ENCODE assay signal across 1 cellular context in the genomic region with DNA sequence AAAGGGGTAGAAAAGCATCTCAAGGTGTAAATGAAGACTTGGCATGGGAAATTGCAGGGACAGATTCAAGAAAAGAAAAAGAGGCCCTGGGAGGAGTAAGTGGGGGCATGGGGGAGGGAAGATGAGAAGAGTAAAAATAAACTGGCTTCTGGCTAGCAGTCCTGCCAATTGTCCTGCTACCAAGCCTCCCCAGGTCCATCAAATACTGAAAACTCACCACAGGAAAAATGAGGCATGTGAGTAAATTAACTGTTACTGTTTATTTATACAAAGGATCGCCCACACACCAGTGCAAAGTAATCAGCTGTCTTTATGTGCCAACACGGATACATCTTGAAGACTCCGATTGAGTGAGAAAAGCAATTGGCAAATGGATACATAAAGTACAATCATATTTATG.
TF ChIP-seq lines count a peak whose summit lies in the region.

No MANE protein-coding gene starts in this region.

TF ChIP-seq in GM23338, 12 proteins besides CTCF, POLR2A, EP300 and RAD21 (continued from another document):
- TF ChIP-seq, protein P1, sequence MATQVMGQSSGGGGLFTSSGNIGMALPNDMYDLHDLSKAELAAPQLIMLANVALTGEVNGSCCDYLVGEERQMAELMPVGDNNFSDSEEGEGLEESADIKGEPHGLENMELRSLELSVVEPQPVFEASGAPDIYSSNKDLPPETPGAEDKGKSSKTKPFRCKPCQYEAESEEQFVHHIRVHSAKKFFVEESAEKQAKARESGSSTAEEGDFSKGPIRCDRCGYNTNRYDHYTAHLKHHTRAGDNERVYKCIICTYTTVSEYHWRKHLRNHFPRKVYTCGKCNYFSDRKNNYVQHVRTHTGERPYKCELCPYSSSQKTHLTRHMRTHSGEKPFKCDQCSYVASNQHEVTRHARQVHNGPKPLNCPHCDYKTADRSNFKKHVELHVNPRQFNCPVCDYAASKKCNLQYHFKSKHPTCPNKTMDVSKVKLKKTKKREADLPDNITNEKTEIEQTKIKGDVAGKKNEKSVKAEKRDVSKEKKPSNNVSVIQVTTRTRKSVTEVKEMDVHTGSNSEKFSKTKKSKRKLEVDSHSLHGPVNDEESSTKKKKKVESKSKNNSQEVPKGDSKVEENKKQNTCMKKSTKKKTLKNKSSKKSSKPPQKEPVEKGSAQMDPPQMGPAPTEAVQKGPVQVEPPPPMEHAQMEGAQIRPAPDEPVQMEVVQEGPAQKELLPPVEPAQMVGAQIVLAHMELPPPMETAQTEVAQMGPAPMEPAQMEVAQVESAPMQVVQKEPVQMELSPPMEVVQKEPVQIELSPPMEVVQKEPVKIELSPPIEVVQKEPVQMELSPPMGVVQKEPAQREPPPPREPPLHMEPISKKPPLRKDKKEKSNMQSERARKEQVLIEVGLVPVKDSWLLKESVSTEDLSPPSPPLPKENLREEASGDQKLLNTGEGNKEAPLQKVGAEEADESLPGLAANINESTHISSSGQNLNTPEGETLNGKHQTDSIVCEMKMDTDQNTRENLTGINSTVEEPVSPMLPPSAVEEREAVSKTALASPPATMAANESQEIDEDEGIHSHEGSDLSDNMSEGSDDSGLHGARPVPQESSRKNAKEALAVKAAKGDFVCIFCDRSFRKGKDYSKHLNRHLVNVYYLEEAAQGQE (IDR thresholded peaks at IDR 0.05; ENCODE audit: unreplicated experiment): no peak
- TF ChIP-seq POLR2AphosphoS5 (IDR thresholded peaks at IDR 0.05; ENCODE audit: low read depth) (no peak), ZNF331 (CRISPR knock-in tag; IDR thresholded peaks at IDR 0.05; ENCODE audit: low read depth) (no peak), CREB1 (CRISPR knock-in tag; IDR thresholded peaks at IDR 0.05; ENCODE audit: low read depth) (no peak), JUNB (IDR thresholded peaks at IDR 0.05; ENCODE audit: unreplicated experiment) (no peak)
